ENCODE assay signal across 24 cellular contexts in genomic region chr2:42191285-42192009, GRCh38. TPM values are rescaled to one million over a fixed set of nuclear protein-coding genes. Genes with fewer than 3 reads are reported as not detected.
DNase-seq lines count a peak whose midpoint lies in the region; ATAC-seq and TF ChIP-seq lines count a peak whose summit lies in the region.
"Had no signal": no experiment of that assay in that cellular context is flagged by ENCODE, and none has a peak within 500 bp of the region (broad histone marks: within the 10 kb centered on the region; RNA-seq: fewer than 3 reads in every experiment).

No MANE protein-coding gene starts in this region.

- no peaks in the 10 kb centered on the region for H3K27me3 Mint-ChIP-seq in activated naive CD8-positive, alpha-beta T cell
- H3K27me3 Mint-ChIP-seq in activated naive CD8-positive, alpha-beta T cell treated with anti-CD3 and anti-CD28 coated beads, Interleukin-2, amount 50 U/mL, for 24 hours, result no peaks in the 10 kb centered on the region
- no peaks in the 10 kb centered on the region for H3K27me3 Mint-ChIP-seq in activated T-helper 1 cell treated with anti-CD3 and anti-CD28 coated beads, Interleukin-12 subunit alpha, Interleukin-12 subunit beta, Interleukin-2, Interleukin-4 antibody, amounts not matched to agents 30 ng/mL and 10 ng/mL and 1 ng/mL, durations not matched to agents 14 hours and 24 hours and 36 hours (ENCODE audit: insufficient read depth)
- H3K27me3 Mint-ChIP-seq: progenitor cell of endocrine pancreas had no signal

- H3K9me3 Mint-ChIP-seq in activated naive CD8-positive, alpha-beta T cell (ENCODE audit: low read depth), result no peaks in the 10 kb centered on the region
- H3K9me3 Mint-ChIP-seq in activated naive CD8-positive, alpha-beta T cell treated with anti-CD3 and anti-CD28 coated beads, Interleukin-2, amount 50 U/mL, for 24 hours, result no peaks in the 10 kb centered on the region
- no peaks in the 10 kb centered on the region for H3K9me3 Mint-ChIP-seq in activated T-helper 1 cell treated with anti-CD3 and anti-CD28 coated beads, Interleukin-12 subunit alpha, Interleukin-12 subunit beta, Interleukin-2, Interleukin-4 antibody, amounts not matched to agents 30 ng/mL and 10 ng/mL and 1 ng/mL, durations not matched to agents 14 hours and 24 hours and 36 hours
- H3K9me3 Mint-ChIP-seq: HFFc6 had no signal

- no peak for ATAC-seq in activated naive CD8-positive, alpha-beta T cell treated with anti-CD3 and anti-CD28 coated beads, Interleukin-2, amount 50 U/mL, for 24 hours
- ATAC-seq in right lobe of liver, result peak; percentile 75 to 90 (median 84)
- ATAC-seq in HG02623 (IDR thresholded peaks at IDR 0.05; ENCODE audit: unreplicated experiment), result no peak

- peaks cover 81% of the 10 kb centered on the region for H3K4me1 Mint-ChIP-seq in activated naive CD8-positive, alpha-beta T cell (ENCODE audit: low read depth)
- peaks cover 70% of the 10 kb centered on the region for H3K4me1 Mint-ChIP-seq in activated naive CD8-positive, alpha-beta T cell treated with anti-CD3 and anti-CD28 coated beads, Interleukin-2, amount 50 U/mL, for 24 hours
- peaks cover 63% of the 10 kb centered on the region for H3K4me1 Mint-ChIP-seq in activated T-helper 1 cell treated with anti-CD3 and anti-CD28 coated beads, Interleukin-12 subunit alpha, Interleukin-12 subunit beta, Interleukin-2, Interleukin-4 antibody, amounts not matched to agents 30 ng/mL and 10 ng/mL and 1 ng/mL, durations not matched to agents 14 hours and 24 hours and 36 hours (ENCODE audit: low read depth)

- intact Hi-C loops in activated T-helper 1 cell treated with anti-CD3 and anti-CD28 coated beads, Interleukin-12 subunit alpha, Interleukin-12 subunit beta, Interleukin-2, Interleukin-4 antibody, amounts not matched to agents 30 ng/mL and 10 ng/mL and 1 ng/mL, durations not matched to agents 14 hours and 24 hours and 36 hours (cut with micrococcal nuclease), result loop anchor here (2.0 to 10.0 kb wide), 2 partner anchors 59 to 347 kb away; no protein-coding TSS in a partner anchor
- intact Hi-C loops in right lobe of liver (cut with DNase I), result loop anchor here in 1 of 2 donors (10.0 kb wide), 1 partner anchor 97 kb away; no protein-coding TSS in a partner anchor

- H3K27ac Mint-ChIP-seq in activated naive CD8-positive, alpha-beta T cell, result peak overlapping the region; percentile 36
- H3K27ac Mint-ChIP-seq in activated naive CD8-positive, alpha-beta T cell treated with anti-CD3 and anti-CD28 coated beads, Interleukin-2, amount 50 U/mL, for 24 hours, result no peak overlapping the region
- peak overlapping the region; percentile 44 for H3K27ac Mint-ChIP-seq in activated T-helper 1 cell treated with anti-CD3 and anti-CD28 coated beads, Interleukin-12 subunit alpha, Interleukin-12 subunit beta, Interleukin-2, Interleukin-4 antibody, amounts not matched to agents 30 ng/mL and 10 ng/mL and 1 ng/mL, durations not matched to agents 14 hours and 24 hours and 36 hours
- H3K27ac Mint-ChIP-seq: HFFc6, progenitor cell of endocrine pancreas had no signal

- WGBS in right lobe of liver (ENCODE audit: insufficient coverage, low coverage, low lambda C conversion rate, missing lambda C conversion rate), result 35% methylated on average over 10 of the region's 10 CpGs

- peak overlapping the region; percentile 72 to 82 (median 80) for H3K27ac ChIP-seq in right lobe of liver
- H3K27ac ChIP-seq: breast epithelium, HL-60, vagina had no signal

- H3K9me3 ChIP-seq in right lobe of liver, result no peaks in the 10 kb centered on the region
- H3K9me3 ChIP-seq: breast epithelium, vagina had no signal

- no peak overlapping the region for H3K4me3 Mint-ChIP-seq in activated naive CD8-positive, alpha-beta T cell
- H3K4me3 Mint-ChIP-seq in activated naive CD8-positive, alpha-beta T cell treated with anti-CD3 and anti-CD28 coated beads, Interleukin-2, amount 50 U/mL, for 24 hours, result no peak overlapping the region
- H3K4me3 Mint-ChIP-seq in activated T-helper 1 cell treated with anti-CD3 and anti-CD28 coated beads, Interleukin-12 subunit alpha, Interleukin-12 subunit beta, Interleukin-2, Interleukin-4 antibody, amounts not matched to agents 30 ng/mL and 10 ng/mL and 1 ng/mL, durations not matched to agents 14 hours and 24 hours and 36 hours, result no peak overlapping the region
- H3K4me3 Mint-ChIP-seq: HFFc6 had no signal

- H3K36me3 ChIP-seq in right lobe of liver (no peaks in the 10 kb centered on the region), H7 (replicated peaks; ENCODE audit: control insufficient read depth, insufficient read depth, low read length) (no peaks in the 10 kb centered on the region)
- H3K36me3 ChIP-seq: breast epithelium, vagina had no signal

- H3K4me3 ChIP-seq in right lobe of liver (no peak overlapping the region), H7 (ENCODE audit: insufficient read depth, low read depth, low read length) (no peak overlapping the region)
- H3K4me3 ChIP-seq: breast epithelium, smooth muscle cell, vagina had no signal

- H3K4me1 ChIP-seq in right lobe of liver, result peaks cover 0 to 79% (median 36%) of the 10 kb centered on the region in 4 donors
- H3K4me1 ChIP-seq: breast epithelium had no signal

- TF ChIP-seq CTCF in right lobe of liver (IDR thresholded peaks at IDR 0.05), result no peak

- peaks cover 6% of the 10 kb centered on the region for H3K36me3 Mint-ChIP-seq in activated naive CD8-positive, alpha-beta T cell
- H3K36me3 Mint-ChIP-seq in activated naive CD8-positive, alpha-beta T cell treated with anti-CD3 and anti-CD28 coated beads, Interleukin-2, amount 50 U/mL, for 24 hours (ENCODE audit: low read depth), result peaks cover 6% of the 10 kb centered on the region
- H3K36me3 Mint-ChIP-seq in activated T-helper 1 cell treated with anti-CD3 and anti-CD28 coated beads, Interleukin-12 subunit alpha, Interleukin-12 subunit beta, Interleukin-2, Interleukin-4 antibody, amounts not matched to agents 30 ng/mL and 10 ng/mL and 1 ng/mL, durations not matched to agents 14 hours and 24 hours and 36 hours (ENCODE audit: low read depth), result peaks cover 16% of the 10 kb centered on the region

- no peak for DNase-seq in activated naive CD8-positive, alpha-beta T cell treated with anti-CD3 and anti-CD28 coated beads, Interleukin-2, amount 50 U/mL, for 24 hours
- no peak for DNase-seq in activated T-helper 1 cell treated with anti-CD3 and anti-CD28 coated beads, Interleukin-12 subunit alpha, Interleukin-12 subunit beta, Interleukin-2, Interleukin-4 antibody, amounts not matched to agents 30 ng/mL and 10 ng/mL and 1 ng/mL, durations not matched to agents 14 hours and 24 hours and 36 hours (ENCODE audit: low spot score)
- DNase-seq in right lobe of liver (peak in 1 of 3 donors; percentile 61), H7 (no peak), hippocampal formation (lab: John Stamatoyannopoulos, UW) (no peak), NCI-H2196 treated with DMSO at 0.1 percent for 48 hours (lab: John Stamatoyannopoulos, UW; ENCODE audit: unreplicated experiment) (no peak)
- DNase-seq: ACHN; activated CD4-positive, alpha-beta T cell treated with anti-CD3 and anti-CD28 coated beads, Interleukin-2, amount 50 U/mL, for 1 hour; activated T-cell treated with anti-CD3 and anti-CD28 coated beads, Interleukin-2, amount 50 U/mL, for 1 hour; HFFc6; islet precursor cell; KBM-7; mesenchymal stem cell; NCI-H1105; NCI-H2107; NCI-H524; stimulated activated CD8-positive, alpha-beta memory T cell treated with anti-CD3 and anti-CD28 coated beads, Interleukin-4, amount 100 ng/mL, for 48 hours had no signal

- no peaks in the 10 kb centered on the region for H3K27me3 ChIP-seq in right lobe of liver
- H3K27me3 ChIP-seq in H7 (ENCODE audit: control insufficient read depth, insufficient read depth, low read length), result no peaks in the 10 kb centered on the region
- H3K27me3 ChIP-seq: breast epithelium, vagina had no signal

- peak; percentile 45 for TF ChIP-seq POLR2A in right lobe of liver (IDR thresholded peaks at IDR 0.05)

RNA-seq across cellular contexts. Expression of gene EML4, which starts 22.3 kb away (rescaled TPM):
- total RNA-seq in activated T-helper 1 cell treated with anti-CD3 and anti-CD28 coated beads, Interleukin-12 subunit alpha, Interleukin-12 subunit beta, Interleukin-2, Interleukin-4 antibody, amounts not matched to agents 30 ng/mL and 10 ng/mL and 1 ng/mL, durations not matched to agents 14 hours and 24 hours and 36 hours, result 56.7 and 58.9 TPM in 2 replicates
- 10 to 100 TPM; 28.3 to 55.7 (median 36.7) TPM for total RNA-seq in right lobe of liver
- 61.1 and 90.4 TPM in 2 replicates for total RNA-seq in H7 (2014; rRNA removed; shearing (Covaris generic))

Comparison
In these comparisons a context has a peak if more than half of its experiments do, and no peak if none do; other contexts are left out.
1. ATAC-seq: peak in right lobe of liver (4 of 4); none in activated naive CD8-positive, alpha-beta T cell treated with anti-CD3 and anti-CD28 coated beads, Interleukin-2, amount 50 U/mL, for 24 hours (single experiment) and HG02623 (single experiment).